ENCODE assay signal across 10 cellular contexts in genomic region chr18:25352629-25353005, GRCh38. TPM values are rescaled to one million over a fixed set of nuclear protein-coding genes. Genes with fewer than 3 reads are reported as not detected.
DNase-seq lines count a peak whose midpoint lies in the region; ATAC-seq, FAIRE-seq and TF ChIP-seq lines count a peak whose summit lies in the region.
"Had no signal": no experiment of that assay in that cellular context is flagged by ENCODE, and none has a peak within 500 bp of the region (broad histone marks: within the 10 kb centered on the region; RNA-seq: fewer than 3 reads in every experiment).

No MANE protein-coding gene starts in this region.

- CTCF ChIA-PET in activated CD4-positive, alpha-beta memory T cell treated with anti-CD3 and anti-CD28 coated beads, Interleukin-2, amount 10 ng/mL, durations not matched to agents 7 days and 5 days (lab: Charles Lee), result interaction anchor here (0.7 kb wide), 1 partner anchor 408 kb away, joined by 6 read pairs; no protein-coding TSS in a partner anchor
- CTCF ChIA-PET in activated CD4-positive, alpha-beta memory T cell treated with anti-CD3 and anti-CD28 coated beads for 36 hours (lab: Charles Lee), result no interaction called here
- CTCF ChIA-PET in GM12878 (lab: Yijun Ruan, JAX), result interaction anchor here (0.6 to 1.5 kb wide), 4 partner anchors 8 to 973 kb away, joined by 3 to 4 read pairs (median 3); no protein-coding TSS in a partner anchor

- H3K4me1 ChIP-seq in GM12878 (ENCODE audit: control insufficient read depth, insufficient read depth, low read length) (no peaks in the 10 kb centered on the region), thymus (ENCODE audit: control insufficient read depth, insufficient read depth, low read length) (peaks cover 14% of the 10 kb centered on the region)

- H3K4me3 Mint-ChIP-seq in activated CD4-positive, alpha-beta memory T cell treated with anti-CD3 and anti-CD28 coated beads, Interleukin-2, amount 10 ng/mL, durations not matched to agents 7 days and 5 days, result peak overlapping the region; percentile 21
- no peak overlapping the region for H3K4me3 Mint-ChIP-seq in activated CD4-positive, alpha-beta memory T cell treated with anti-CD3 and anti-CD28 coated beads for 36 hours

- H3K9me3 ChIP-seq in GM12878 (replicated peaks; ENCODE audit: control insufficient read depth, insufficient read depth, low read length) (no peaks in the 10 kb centered on the region), thymus (ENCODE audit: control insufficient read depth) (no peaks in the 10 kb centered on the region)

- no peak for DNase-seq in activated CD4-positive, alpha-beta memory T cell treated with anti-CD3 and anti-CD28 coated beads, Interleukin-2, amount 10 ng/mL, durations not matched to agents 7 days and 5 days
- DNase-seq in activated CD4-positive, alpha-beta memory T cell treated with anti-CD3 and anti-CD28 coated beads for 36 hours, result no peak
- no peak for DNase-seq in GM12878 (ENCODE audit: low read depth, low spot score)
- peak; percentile 45 for DNase-seq in medulla oblongata (ENCODE audit: extremely low spot score)
- DNase-seq in SK-N-DZ (ENCODE audit: low spot score), result no peak
- no peak for DNase-seq in NCI-H1694 (lab: John Stamatoyannopoulos, UW)
- DNase-seq: AML-193, T-helper 9 cell had no signal

- no peaks in the 10 kb centered on the region for H4K20me1 ChIP-seq in GM12878 (ENCODE audit: control insufficient read depth, insufficient read depth)

- no peak overlapping the region for H3K4me2 ChIP-seq in GM12878 (ENCODE audit: control insufficient read depth, insufficient read depth)

- no peak for TF ChIP-seq CTCF in GM12878 (IDR thresholded peaks at IDR 0.05 in 2 of 3, conservative IDR thresholded peaks at IDR 0.05 in 1 of 3; ENCODE audit: control insufficient read depth in 2 of 3, extremely low read depth in 1 of 3, insufficient read depth in 1 of 3, low read depth in 3 of 3, low read length in 3 of 3)

- in situ Hi-C loops in GM12878 (cut with MboI), result no loop called here

- H3K4me3 ChIP-seq in GM12878, result no peak overlapping the region
- H3K4me3 ChIP-seq in thymus (ENCODE audit: low read length), result peak overlapping the region; percentile 55

- H3K27me3 ChIP-seq in GM12878 (replicated peaks in 1 of 2; ENCODE audit: control insufficient read depth in 2 of 2, insufficient read depth in 2 of 2, low read length in 1 of 2) (peaks cover 5 to 24% of the 10 kb centered on the region in 2 experiments), thymus (ENCODE audit: control insufficient read depth, insufficient read depth) (peaks cover 45% of the 10 kb centered on the region)

- H3K27ac ChIP-seq in GM12878 (ENCODE audit: control insufficient read depth, insufficient read depth), result no peak overlapping the region
- no peak overlapping the region for H3K27ac ChIP-seq in thymus (ENCODE audit: low read depth)

- SMC1A ChIA-PET in GM12878 (lab: Charles Lee; ENCODE audit: uncharacterized antibody, unreplicated experiment), result interaction anchor here (0.6 kb wide), 1 partner anchor 279 kb away, joined by 3 read pairs; no protein-coding TSS in a partner anchor

- no peaks in the 10 kb centered on the region for H3K9me3 Mint-ChIP-seq in activated CD4-positive, alpha-beta memory T cell treated with anti-CD3 and anti-CD28 coated beads, Interleukin-2, amount 10 ng/mL, durations not matched to agents 7 days and 5 days
- no peaks in the 10 kb centered on the region for H3K9me3 Mint-ChIP-seq in activated CD4-positive, alpha-beta memory T cell treated with anti-CD3 and anti-CD28 coated beads for 36 hours

- H3K9ac ChIP-seq in GM12878 (ENCODE audit: control insufficient read depth, insufficient read depth, low read length), result no peak overlapping the region

- ATAC-seq in GM12878 (no peak), HG03442 (IDR thresholded peaks at IDR 0.05; ENCODE audit: unreplicated experiment) (no peak)

- RAD21 ChIA-PET in GM12878 (lab: Charles Lee; ENCODE audit: unreplicated experiment), result no interaction called here

- no peak overlapping the region for H3K27ac Mint-ChIP-seq in activated CD4-positive, alpha-beta memory T cell treated with anti-CD3 and anti-CD28 coated beads, Interleukin-2, amount 10 ng/mL, durations not matched to agents 7 days and 5 days
- no peak overlapping the region for H3K27ac Mint-ChIP-seq in activated CD4-positive, alpha-beta memory T cell treated with anti-CD3 and anti-CD28 coated beads for 36 hours

- POLR2A ChIA-PET in activated CD4-positive, alpha-beta memory T cell treated with anti-CD3 and anti-CD28 coated beads, Interleukin-2, amount 10 ng/mL, durations not matched to agents 7 days and 5 days (lab: Charles Lee), result no interaction called here
- POLR2A ChIA-PET in activated CD4-positive, alpha-beta memory T cell treated with anti-CD3 and anti-CD28 coated beads for 36 hours (lab: Charles Lee), result no interaction called here
- POLR2A ChIA-PET in GM12878 (lab: Charles Lee), result no interaction called here

- peaks cover 15% of the 10 kb centered on the region for H3K4me1 Mint-ChIP-seq in activated CD4-positive, alpha-beta memory T cell treated with anti-CD3 and anti-CD28 coated beads, Interleukin-2, amount 10 ng/mL, durations not matched to agents 7 days and 5 days
- H3K4me1 Mint-ChIP-seq in activated CD4-positive, alpha-beta memory T cell treated with anti-CD3 and anti-CD28 coated beads for 36 hours (ENCODE audit: low read depth), result peaks cover 10% of the 10 kb centered on the region

- WGBS in GM12878 (ENCODE audit: insufficient coverage, insufficient replicate concordance, low lambda C conversion rate, missing lambda C conversion rate), result 22% methylated on average over 6 of the region's 6 CpGs
- WGBS in thymus, result under 1% methylated on average over 6 of the region's 6 CpGs

- TF ChIP-seq EP300 in GM12878 (IDR thresholded peaks at IDR 0.05; ENCODE audit: borderline replicate concordance in 1 of 2, control insufficient read depth in 1 of 2, low read depth in 2 of 2, low read length in 2 of 2), result no peak

- no peak for TF ChIP-seq POLR2A in GM12878 (IDR thresholded peaks at IDR 0.05; ENCODE audit: low read depth, low read length)

- H3K79me2 ChIP-seq in GM12878 (ENCODE audit: control insufficient read depth, insufficient read depth, low read length), result no peaks in the 10 kb centered on the region

- intact Hi-C loops in activated CD4-positive, alpha-beta memory T cell treated with anti-CD3 and anti-CD28 coated beads for 36 hours (cut with micrococcal nuclease), result no loop called here
- intact Hi-C loops in GM12878 (cut with micrococcal nuclease; ENCODE audit: unreplicated experiment), result no loop called here

- peaks cover 6% of the 10 kb centered on the region for H3K36me3 Mint-ChIP-seq in activated CD4-positive, alpha-beta memory T cell treated with anti-CD3 and anti-CD28 coated beads, Interleukin-2, amount 10 ng/mL, durations not matched to agents 7 days and 5 days (ENCODE audit: low read depth)
- peaks cover 1% of the 10 kb centered on the region for H3K36me3 Mint-ChIP-seq in activated CD4-positive, alpha-beta memory T cell treated with anti-CD3 and anti-CD28 coated beads for 36 hours

- no peak overlapping the region for H2AFZ ChIP-seq in GM12878 (ENCODE audit: control insufficient read depth, low read depth, low read length)

- no peak for FAIRE-seq in GM12878 (lab: Jason Lieb, UNC)

- peaks cover 58% of the 10 kb centered on the region for H3K27me3 Mint-ChIP-seq in activated CD4-positive, alpha-beta memory T cell treated with anti-CD3 and anti-CD28 coated beads, Interleukin-2, amount 10 ng/mL, durations not matched to agents 7 days and 5 days
- H3K27me3 Mint-ChIP-seq in activated CD4-positive, alpha-beta memory T cell treated with anti-CD3 and anti-CD28 coated beads for 36 hours, result peaks cover 38% of the 10 kb centered on the region

- no TSS peak for BruUV-seq in GM12878 (replicated peaks; lab: Mats Ljungman, UMichigan)

- TF ChIP-seq RAD21 in GM12878 (IDR thresholded peaks at IDR 0.05; ENCODE audit: insufficient read depth, low read depth, low read length), result no peak

- H3K36me3 ChIP-seq in GM12878 (ENCODE audit: control insufficient read depth in 2 of 2, insufficient read depth in 2 of 2, low read length in 1 of 2) (no peaks in the 10 kb centered on the region), thymus (ENCODE audit: control insufficient read depth, insufficient read depth) (no peaks in the 10 kb centered on the region)

TF ChIP-seq in GM12878, 131 proteins besides CTCF, POLR2A, EP300 and RAD21 (continues in another document):
- no peak for TF ChIP-seq CREM (IDR thresholded peaks at IDR 0.05; ENCODE audit: low read depth)
- TF ChIP-seq EZH2 (IDR thresholded peaks at IDR 0.05; ENCODE audit: borderline replicate concordance, control insufficient read depth, low read depth, low read length), result peak; percentile 58; the same call in 1 of the 2 replicates

RNA-seq across cellular contexts. Expression of gene ZNF521, which starts 0.7 kb away (rescaled TPM):
- total RNA-seq in activated CD4-positive, alpha-beta memory T cell treated with anti-CD3 and anti-CD28 coated beads, Interleukin-2, amount 10 ng/mL, durations not matched to agents 7 days and 5 days, result not detected
- not detected for total RNA-seq in activated CD4-positive, alpha-beta memory T cell treated with anti-CD3 and anti-CD28 coated beads for 36 hours
- total RNA-seq in GM12878 (2013; cell fraction: nucleolus; rRNA removed), result not detected in 2 replicates
- total RNA-seq in GM12878 (2014; rRNA removed) (0.05 TPM in 1 of 2 replicates, not detected in the other), GM12878 (2014; rRNA removed; fragmentation: Illumina TruSeq; extraction: Trizol) (not detected in 2 replicates), GM12878 (2021) (0.05 TPM in 1 of 2 replicates, not detected in the other)
- polyA plus RNA-seq in GM12878 (2011; ENCODE audit: low read depth), result 0.07 TPM
- polyA plus RNA-seq in GM12878 (2011; rRNA removed) (0.05 and 0.29 TPM in 2 replicates), GM12878 (2014; fragmentation: Illumina TruSeq; extraction: Trizol) (not detected in 2 replicates), GM12878 (2014; fragmentation: Nextera tagmentation; extraction: Ambion mirVana) (under 1 TPM; 0.02 to 0.03 TPM), GM12878 (2014; rRNA removed) (not detected in 2 replicates), GM12878 (2016; fragmentation: Nextera tagmentation; extraction: Ambion mirVana) (not detected), thymus (3.7 TPM)
- 0.12 and 0.33 TPM in 2 replicates for polyA plus RNA-seq in GM12878 (2011; cell fraction: cytosol; rRNA removed)
- polyA plus RNA-seq in GM12878 (2011; cell fraction: nucleus; rRNA removed), result 0.12 and 0.19 TPM in 2 replicates
- 0.06 TPM in 1 of 2 replicates, not detected in the other for polyA plus RNA-seq in GM12878 (2012)
- 0.07 and 1.4 TPM in 2 replicates for polyA minus RNA-seq in GM12878 (2011; rRNA and poly(A)+ RNA removed)
- polyA minus RNA-seq in GM12878 (2011; cell fraction: cytosol; rRNA and poly(A)+ RNA removed), result not detected in 2 replicates
- polyA minus RNA-seq in GM12878 (2011; cell fraction: nucleus; rRNA and poly(A)+ RNA removed), result 0.24 and 1.4 TPM in 2 replicates
- 14.7 and 21.2 TPM in 2 replicates for polyA plus RNA-seq in SK-N-DZ (2014; cell fraction: cytosol; rRNA removed)
- polyA plus RNA-seq in SK-N-DZ (2014; cell fraction: nucleus; rRNA removed), result 6.6 and 58.0 TPM in 2 replicates
